Comparison of ENCODE assay signal across 1 cellular context in the genomic region with DNA sequence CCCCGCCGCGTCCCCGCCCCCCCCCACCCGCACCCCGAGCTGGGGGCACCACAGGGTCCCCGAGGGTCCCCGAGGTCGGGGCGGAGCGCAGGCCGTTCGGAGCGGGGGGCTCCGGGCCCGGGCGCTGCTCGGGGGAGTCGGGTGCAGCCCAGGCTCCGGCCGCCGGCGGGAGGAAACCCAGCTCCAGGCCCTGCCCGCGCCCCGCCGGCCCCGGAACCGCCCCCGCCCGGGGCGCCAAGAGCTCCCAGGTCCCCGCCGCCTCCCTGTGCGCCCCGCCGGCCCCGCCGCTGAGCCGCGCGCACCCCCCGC.
TF ChIP-seq lines count a peak whose summit lies in the region.

No MANE protein-coding gene starts in this region.

TF ChIP-seq in GM12878, 131 proteins besides CTCF, POLR2A, EP300 and RAD21:
- TF ChIP-seq MXI1 (IDR thresholded peaks at IDR 0.05; ENCODE audit: low read depth, low read length): no peak
- no peak for TF ChIP-seq BHLHE40 (IDR thresholded peaks at IDR 0.05; ENCODE audit: borderline replicate concordance in 1 of 2, low read depth in 2 of 2, low read length in 1 of 2)
- TF ChIP-seq KDM1A (IDR thresholded peaks at IDR 0.05; ENCODE audit: borderline replicate concordance): no peak
- no peak for TF ChIP-seq PAX5 (IDR thresholded peaks at IDR 0.05; ENCODE audit: borderline replicate concordance, low read depth, low read length)
- no peak for TF ChIP-seq WRNIP1 (IDR thresholded peaks at IDR 0.05; ENCODE audit: borderline replicate concordance, low read depth, low read length)
- TF ChIP-seq GATAD2B (conservative IDR thresholded peaks at IDR 0.05; ENCODE audit: low read depth): no peak
- TF ChIP-seq, protein P1, sequence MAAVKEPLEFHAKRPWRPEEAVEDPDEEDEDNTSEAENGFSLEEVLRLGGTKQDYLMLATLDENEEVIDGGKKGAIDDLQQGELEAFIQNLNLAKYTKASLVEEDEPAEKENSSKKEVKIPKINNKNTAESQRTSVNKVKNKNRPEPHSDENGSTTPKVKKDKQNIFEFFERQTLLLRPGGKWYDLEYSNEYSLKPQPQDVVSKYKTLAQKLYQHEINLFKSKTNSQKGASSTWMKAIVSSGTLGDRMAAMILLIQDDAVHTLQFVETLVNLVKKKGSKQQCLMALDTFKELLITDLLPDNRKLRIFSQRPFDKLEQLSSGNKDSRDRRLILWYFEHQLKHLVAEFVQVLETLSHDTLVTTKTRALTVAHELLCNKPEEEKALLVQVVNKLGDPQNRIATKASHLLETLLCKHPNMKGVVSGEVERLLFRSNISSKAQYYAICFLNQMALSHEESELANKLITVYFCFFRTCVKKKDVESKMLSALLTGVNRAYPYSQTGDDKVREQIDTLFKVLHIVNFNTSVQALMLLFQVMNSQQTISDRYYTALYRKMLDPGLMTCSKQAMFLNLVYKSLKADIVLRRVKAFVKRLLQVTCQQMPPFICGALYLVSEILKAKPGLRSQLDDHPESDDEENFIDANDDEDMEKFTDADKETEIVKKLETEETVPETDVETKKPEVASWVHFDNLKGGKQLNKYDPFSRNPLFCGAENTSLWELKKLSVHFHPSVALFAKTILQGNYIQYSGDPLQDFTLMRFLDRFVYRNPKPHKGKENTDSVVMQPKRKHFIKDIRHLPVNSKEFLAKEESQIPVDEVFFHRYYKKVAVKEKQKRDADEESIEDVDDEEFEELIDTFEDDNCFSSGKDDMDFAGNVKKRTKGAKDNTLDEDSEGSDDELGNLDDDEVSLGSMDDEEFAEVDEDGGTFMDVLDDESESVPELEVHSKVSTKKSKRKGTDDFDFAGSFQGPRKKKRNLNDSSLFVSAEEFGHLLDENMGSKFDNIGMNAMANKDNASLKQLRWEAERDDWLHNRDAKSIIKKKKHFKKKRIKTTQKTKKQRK (IDR thresholded peaks at IDR 0.05; ENCODE audit: low read depth, low read length): no peak
- TF ChIP-seq, protein P2, sequence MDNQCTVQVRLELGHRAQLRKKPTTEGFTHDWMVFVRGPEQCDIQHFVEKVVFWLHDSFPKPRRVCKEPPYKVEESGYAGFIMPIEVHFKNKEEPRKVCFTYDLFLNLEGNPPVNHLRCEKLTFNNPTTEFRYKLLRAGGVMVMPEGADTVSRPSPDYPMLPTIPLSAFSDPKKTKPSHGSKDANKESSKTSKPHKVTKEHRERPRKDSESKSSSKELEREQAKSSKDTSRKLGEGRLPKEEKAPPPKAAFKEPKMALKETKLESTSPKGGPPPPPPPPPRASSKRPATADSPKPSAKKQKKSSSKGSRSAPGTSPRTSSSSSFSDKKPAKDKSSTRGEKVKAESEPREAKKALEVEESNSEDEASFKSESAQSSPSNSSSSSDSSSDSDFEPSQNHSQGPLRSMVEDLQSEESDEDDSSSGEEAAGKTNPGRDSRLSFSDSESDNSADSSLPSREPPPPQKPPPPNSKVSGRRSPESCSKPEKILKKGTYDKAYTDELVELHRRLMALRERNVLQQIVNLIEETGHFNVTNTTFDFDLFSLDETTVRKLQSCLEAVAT (IDR thresholded peaks at IDR 0.05): no peak
- no peak for TF ChIP-seq PML (IDR thresholded peaks at IDR 0.05; ENCODE audit: low read length)
- no peak for TF ChIP-seq SMC3 (IDR thresholded peaks at IDR 0.05; ENCODE audit: borderline replicate concordance, low read length)
- no peak for TF ChIP-seq SPI1 (IDR thresholded peaks at IDR 0.05; ENCODE audit: borderline replicate concordance, insufficient read depth, low read depth, low read length)
- no peak for TF ChIP-seq STAT3 (IDR thresholded peaks at IDR 0.05; ENCODE audit: low read depth, low read length)
- no peak for TF ChIP-seq ZNF274 (IDR thresholded peaks at IDR 0.05; ENCODE audit: insufficient read depth, insufficient read length)
- no peak for TF ChIP-seq ZNF384 (IDR thresholded peaks at IDR 0.05; ENCODE audit: borderline replicate concordance, low read depth, low read length)
